21 cellular contexts compared by ENCODE assay signal in the genomic region with DNA sequence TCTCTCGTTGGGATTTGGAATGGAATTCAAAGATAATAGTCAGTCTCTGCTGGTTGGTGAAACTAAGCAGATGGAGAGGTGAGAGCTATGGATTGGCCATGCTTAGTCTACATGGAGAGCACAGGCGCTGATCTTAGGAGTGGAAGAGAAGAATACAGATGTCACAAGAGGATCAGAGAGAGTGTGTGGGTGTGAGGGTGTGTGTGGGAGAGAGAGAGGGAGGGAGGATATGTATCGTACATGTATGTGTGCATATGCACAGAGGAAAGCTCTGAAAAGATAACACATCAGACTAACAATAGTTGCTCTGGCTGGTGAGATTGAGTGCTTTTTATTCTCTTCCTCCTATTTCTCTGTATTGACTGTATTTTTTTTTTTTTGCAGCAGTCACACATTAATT.
"Had no signal": no experiment of that assay in that cellular context is flagged by ENCODE, and none has a peak within 500 bp of the region (broad histone marks: within the 10 kb centered on the region; RNA-seq: fewer than 3 reads in every experiment).

No MANE protein-coding gene starts in this region.

- H3K4me2 ChIP-seq: PC-9, SK-N-SH had no signal

- H3K9ac ChIP-seq: SK-N-SH had no signal

- H3K4me3 ChIP-seq: PC-9, Peyer's patch, SJSA1 had no signal

- H3K27ac ChIP-seq: PC-9, Peyer's patch, SJSA1 had no signal

- H3K4me1 ChIP-seq: Peyer's patch had no signal

- H3K4me3 Mint-ChIP-seq: T-cell had no signal

- H3K27me3 ChIP-seq: Peyer's patch, SJSA1 had no signal

- H3K9me3 ChIP-seq: Peyer's patch, SJSA1, SK-N-SH had no signal

- H3K36me3 Mint-ChIP-seq: T-cell had no signal

- H3K36me3 ChIP-seq: Peyer's patch, SJSA1 had no signal

- DNase-seq: KBM-7, MV-4-11, NCI-H1048, NCI-H1105, NCI-H1417, NCI-H1436 treated with DMSO at 0.1 percent for 48 hours, NCI-H1694, NCI-H187 treated with DMSO at 0.1 percent for 48 hours, NCI-H2029 treated with DMSO at 0.1 percent for 48 hours, NCI-H2171 treated with DMSO at 0.1 percent for 48 hours, NCI-H345, NCI-H446 treated with DMSO at 0.1 percent for 48 hours, NCI-H510A treated with DMSO at 0.1 percent for 48 hours, NCI-H526, PC-9, Peyer's patch, SHP77 treated with DMSO at 0.1 percent for 48 hours, SW 1271, T-cell had no signal

- H3K4me1 Mint-ChIP-seq: T-cell had no signal

- H3K27ac Mint-ChIP-seq: T-cell had no signal
